8 cellular contexts compared by ENCODE assay signal in the genomic region with DNA sequence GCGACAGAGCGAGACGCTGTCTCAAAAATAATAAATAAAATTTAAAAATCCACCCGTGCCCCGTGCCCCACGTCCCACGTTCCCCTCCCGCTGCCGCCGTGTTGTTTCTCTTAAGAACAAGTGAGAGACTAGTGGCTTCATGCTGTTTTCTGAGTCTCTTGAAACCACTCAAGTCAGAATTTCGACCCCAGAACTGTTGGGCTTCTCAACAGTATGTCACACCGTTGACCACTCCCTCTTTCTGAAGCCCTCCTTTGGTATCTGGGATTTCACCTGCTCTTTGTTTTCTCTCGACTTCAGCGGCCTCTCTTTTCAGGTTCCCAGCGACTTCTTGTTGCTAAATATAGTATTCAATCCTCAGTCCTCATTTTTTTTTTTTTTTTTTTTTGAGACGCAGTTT. TPM values are rescaled to one million over a fixed set of nuclear protein-coding genes. Genes with fewer than 3 reads are reported as not detected.
DNase-seq lines count a peak whose midpoint lies in the region; ATAC-seq and TF ChIP-seq lines count a peak whose summit lies in the region.

No MANE protein-coding gene starts in this region.

- H2AK5ac ChIP-seq in trophoblast cell (ENCODE audit: low read length), result no peak overlapping the region

- peak overlapping the region; percentile 55 for H4K91ac ChIP-seq in trophoblast cell (ENCODE audit: low read depth, low read length)

- no peaks in the 10 kb centered on the region for H3K27me3 ChIP-seq in DOHH2 (ENCODE audit: control insufficient read depth, low read length)
- H3K27me3 ChIP-seq in trophoblast cell (ENCODE audit: insufficient read depth, low read length), result no peaks in the 10 kb centered on the region

- H3K9me2 ChIP-seq in DOHH2 (replicated peaks; ENCODE audit: control insufficient read depth, low read length), result no peaks in the 10 kb centered on the region
- no peaks in the 10 kb centered on the region for H3K9me2 ChIP-seq in OCI-LY7 (ENCODE audit: insufficient read depth, low read length)

- no CpG with 5 or more reads among the region's 16 CpGs for WGBS in trophoblast cell (ENCODE audit: extremely low coverage, insufficient coverage, insufficient read length)

- peaks cover 8% of the 10 kb centered on the region for H3K79me1 ChIP-seq in trophoblast cell (ENCODE audit: low read length)

- no peak overlapping the region for H2BK12ac ChIP-seq in trophoblast cell (ENCODE audit: low read length)

- peak overlapping the region; percentile 78 for H3K4me2 ChIP-seq in DOHH2 (ENCODE audit: low read length)
- H3K4me2 ChIP-seq in OCI-LY7 (ENCODE audit: low read length), result peak overlapping the region; percentile 72
- peak overlapping the region; percentile 93 for H3K4me2 ChIP-seq in trophoblast cell (ENCODE audit: low read length)

- H3K4me3 ChIP-seq in DOHH2 (ENCODE audit: low read length) (peak overlapping the region; percentile 90), OCI-LY7 (ENCODE audit: low read depth, low read length, poor library complexity, severe bottlenecking) (peak overlapping the region; percentile 93), trophoblast cell (ENCODE audit: low read depth, low read length) (no peak overlapping the region)

- DNase-seq in OCI-LY7 (ENCODE audit: low spot score) (no peak), epithelial cell of prostate (ENCODE audit: low read depth, low spot score) (no peak), trophoblast cell (peak in 1 of 2 donors; percentile 21), NCI-H146 treated with DMSO at 0.1 percent for 48 hours (lab: John Stamatoyannopoulos, UW; ENCODE audit: unreplicated experiment) (no peak)
- no peak for DNase-seq in NK-92 treated with Interleukin-12 subunit alpha and Interleukin-12 subunit beta, amount 100 ng/mL, for 24 hours (lab: John Stamatoyannopoulos, UW)

- H3F3A ChIP-seq in DOHH2 (ENCODE audit: control insufficient read depth, insufficient read depth), result peaks cover 10% of the 10 kb centered on the region

- no peaks in the 10 kb centered on the region for H4K20me1 ChIP-seq in DOHH2 (ENCODE audit: control insufficient read depth, insufficient read depth, low read depth, low read length)
- H4K20me1 ChIP-seq in OCI-LY7 (ENCODE audit: insufficient read depth, low read length), result no peaks in the 10 kb centered on the region

- no peak for ATAC-seq in GM18517 (IDR thresholded peaks at IDR 0.05; ENCODE audit: unreplicated experiment)
- ATAC-seq in HG03439 (IDR thresholded peaks at IDR 0.05; ENCODE audit: unreplicated experiment), result no peak

- H3K4me1 ChIP-seq in DOHH2 (ENCODE audit: control insufficient read depth, low read length) (peaks cover 55% of the 10 kb centered on the region), OCI-LY7 (ENCODE audit: insufficient read depth, low read length, poor library complexity, severe bottlenecking) (peaks cover 54% of the 10 kb centered on the region), trophoblast cell (ENCODE audit: control insufficient read depth in 1 of 2, insufficient read depth in 2 of 2, low read length in 2 of 2) (peaks cover 2 to 3% of the 10 kb centered on the region in 2 experiments)

- peaks cover 49% of the 10 kb centered on the region for H3K79me2 ChIP-seq in DOHH2 (ENCODE audit: control insufficient read depth, low read length)
- H3K79me2 ChIP-seq in OCI-LY7 (ENCODE audit: insufficient read depth, low read depth, low read length), result peaks cover 46% of the 10 kb centered on the region
- H3K79me2 ChIP-seq in trophoblast cell (ENCODE audit: control insufficient read depth, insufficient read depth, low read length, poor library complexity), result no peaks in the 10 kb centered on the region

- H3K27ac ChIP-seq in DOHH2 (ENCODE audit: low read depth, low read length) (peak overlapping the region; percentile 71), OCI-LY7 (ENCODE audit: low read depth, low read length, poor library complexity, severe bottlenecking) (peak overlapping the region; percentile 63), epithelial cell of prostate (peak overlapping the region; percentile 89), trophoblast cell (ENCODE audit: low read depth, low read length) (peak overlapping the region; percentile 12)

- H3K4ac ChIP-seq in trophoblast cell (ENCODE audit: low read depth, low read length), result peak overlapping the region; percentile 12

- TF ChIP-seq CTCF in DOHH2 (IDR thresholded peaks at IDR 0.05; ENCODE audit: low read depth, low read length, poor library complexity, severe bottlenecking) (no peak), OCI-LY7 (conservative IDR thresholded peaks at IDR 0.05; ENCODE audit: low read length) (no peak)

- H2BK5ac ChIP-seq in trophoblast cell (ENCODE audit: low read depth, low read length, poor library complexity), result no peak overlapping the region

- H2AFZ ChIP-seq in OCI-LY7 (ENCODE audit: low read length) (no peak overlapping the region; the same call in 1 of the 2 replicates), trophoblast cell (ENCODE audit: insufficient read depth, low read length, poor library complexity) (no peak overlapping the region)

- POLR2A ChIA-PET in OCI-LY7 (lab: Charles Lee), result no interaction called here

- H3K23ac ChIP-seq in trophoblast cell (ENCODE audit: low read length), result no peak overlapping the region

- H3K36me3 ChIP-seq in DOHH2 (ENCODE audit: control insufficient read depth, low read length), result peaks cover 25% of the 10 kb centered on the region
- H3K36me3 ChIP-seq in OCI-LY7 (ENCODE audit: insufficient read depth, low read length), result peaks cover 28% of the 10 kb centered on the region
- peaks cover 11 to 12% of the 10 kb centered on the region in 2 experiments for H3K36me3 ChIP-seq in trophoblast cell (ENCODE audit: control insufficient read depth in 1 of 2, insufficient read depth in 2 of 2, low read length in 2 of 2)

- peak overlapping the region; percentile 9 for H4K8ac ChIP-seq in trophoblast cell (ENCODE audit: low read depth, low read length)

- H3K9me3 ChIP-seq in DOHH2 (ENCODE audit: control insufficient read depth, insufficient read depth, low read length) (no peaks in the 10 kb centered on the region), OCI-LY7 (ENCODE audit: low read length) (no peaks in the 10 kb centered on the region), trophoblast cell (ENCODE audit: insufficient read depth, low read depth, low read length) (no peaks in the 10 kb centered on the region)

- no peak overlapping the region for H3K9ac ChIP-seq in trophoblast cell (ENCODE audit: low read length)

- H3K14ac ChIP-seq in trophoblast cell (ENCODE audit: low read length), result no peak overlapping the region

- intact Hi-C loops in OCI-LY7 (cut with micrococcal nuclease; ENCODE audit: unreplicated experiment), result loop anchor here (5.0 kb wide), 1 partner anchor 41 kb away; no protein-coding TSS in a partner anchor

- H3K18ac ChIP-seq in trophoblast cell (ENCODE audit: low read length), result no peak overlapping the region

- CTCF ChIA-PET in OCI-LY7 (lab: Charles Lee; ENCODE audit: unreplicated experiment), result interaction anchor here (1.2 kb wide), 1 partner anchor 13 kb away, joined by 3 read pairs; no protein-coding TSS in a partner anchor

- H2BK120ac ChIP-seq in trophoblast cell (ENCODE audit: insufficient read depth, low read length, poor library complexity), result no peak overlapping the region

- no peak overlapping the region for H4K12ac ChIP-seq in trophoblast cell (ENCODE audit: low read depth, low read length)

- no TSS peak for BruUV-seq in OCI-LY7 (replicated peaks; lab: Mats Ljungman, UMichigan)

RNA-seq across cellular contexts. Expression of a gene that starts 1.0 kb away (rescaled TPM):
- 58.5 and 59.9 TPM in 2 replicates for total RNA-seq in OCI-LY7 (2014; rRNA removed; shearing (Covaris generic))
- 86.3 and 92.7 TPM in 2 replicates for total RNA-seq in OCI-LY7 (2022)
- polyA plus RNA-seq in trophoblast cell (2013), result 31.0 and 32.4 TPM in 2 replicates

RNA-seq across cellular contexts. Expression of a gene that starts 24.7 kb away (rescaled TPM):
- 66.8 and 89.1 TPM in 2 replicates for total RNA-seq in OCI-LY7 (2014; rRNA removed; shearing (Covaris generic))
- total RNA-seq in OCI-LY7 (2022), result 39.6 and 60.5 TPM in 2 replicates
- polyA plus RNA-seq in trophoblast cell (2013), result 59.2 and 63.2 TPM in 2 replicates

RNA-seq across cellular contexts. Expression of a gene that starts 34.2 kb away (rescaled TPM):
- 1.5 and 1.7 TPM in 2 replicates for total RNA-seq in OCI-LY7 (2014; rRNA removed; shearing (Covaris generic))
- 3.1 and 3.5 TPM in 2 replicates for total RNA-seq in OCI-LY7 (2022)
- polyA plus RNA-seq in trophoblast cell (2013), result 0.41 and 0.42 TPM in 2 replicates

RNA-seq across cellular contexts. Expression of a gene that starts 37.0 kb away (rescaled TPM):
- 75.6 and 81.1 TPM in 2 replicates for total RNA-seq in OCI-LY7 (2014; rRNA removed; shearing (Covaris generic))
- total RNA-seq in OCI-LY7 (2022), result 59.0 and 59.3 TPM in 2 replicates
- 18.4 and 21.0 TPM in 2 replicates for polyA plus RNA-seq in trophoblast cell (2013)

Comparison
In these comparisons a context has a peak if more than half of its experiments do, and no peak if none do; other contexts are left out.
1. H3K27ac ChIP-seq: peak in every context shown above with its lines; median percentile 89 in epithelial cell of prostate; 71 in DOHH2; 63 in OCI-LY7; 12 in trophoblast cell.